Comparison of ENCODE assay signal across 1 cellular context in genomic region chr16:10895053-10895946, GRCh38.
A peak's percentile ranks its signal among the peaks of the same experiment; 100 is the strongest.
TF ChIP-seq lines count a peak whose summit lies in the region.

No MANE protein-coding gene starts in this region.

TF ChIP-seq in HepG2, 621 proteins besides CTCF, POLR2A, EP300 and RAD21 (continued from another document and continues in another):
- TF ChIP-seq PREB (CRISPR knock-in tag; IDR thresholded peaks at IDR 0.05) (peak; percentile 89; the same call in 1 of the 2 replicates), SMAD9 (CRISPR knock-in tag; IDR thresholded peaks at IDR 0.05) (no peak), ZNF343 (CRISPR knock-in tag; IDR thresholded peaks at IDR 0.05) (peak; percentile 58; the same call in 1 of the 2 replicates), ZNF83 (CRISPR knock-in tag; IDR thresholded peaks at IDR 0.05; ENCODE audit: borderline replicate concordance) (peak; percentile 98), ZNF776 (CRISPR knock-in tag; IDR thresholded peaks at IDR 0.05) (no peak; the same call in 1 of the 2 replicates), ZNF883 (CRISPR knock-in tag; IDR thresholded peaks at IDR 0.05; ENCODE audit: not compliant biosample characterization) (peak; percentile 94), ZNF720 (CRISPR knock-in tag; IDR thresholded peaks at IDR 0.05) (no peak), ZNF138 (CRISPR knock-in tag; IDR thresholded peaks at IDR 0.05; ENCODE audit: low read depth) (peak; percentile 91; the same call in 1 of the 2 replicates), ZNF564 (CRISPR knock-in tag; IDR thresholded peaks at IDR 0.05) (0 out of 2 replicates have a peak, but pooled peaks have one; percentile 69), HOXA9 (CRISPR knock-in tag; IDR thresholded peaks at IDR 0.05; ENCODE audit: borderline replicate concordance) (peak; percentile 90), TERF1 (CRISPR knock-in tag; IDR thresholded peaks at IDR 0.05) (no peak), FOXM1 (CRISPR knock-in tag; IDR thresholded peaks at IDR 0.05) (peak; percentile 92; the same call in 1 of the 2 replicates), XRCC5 (optimal IDR thresholded peaks at IDR 0.05; ENCODE audit: low read length) (peak; percentile 78), CBX1 (IDR thresholded peaks at IDR 0.05; ENCODE audit: low read depth) (no peak), ZNF414 (CRISPR knock-in tag; IDR thresholded peaks at IDR 0.05) (no peak), TFE3 (CRISPR knock-in tag; IDR thresholded peaks at IDR 0.05) (peak; percentile 90), HNRNPUL1 (IDR thresholded peaks at IDR 0.05; ENCODE audit: low read depth, low read length) (no peak), ZNF225 (CRISPR knock-in tag; IDR thresholded peaks at IDR 0.05) (peak; percentile 98), MTA3 (CRISPR knock-in tag; IDR thresholded peaks at IDR 0.05) (no peak), SATB2 (CRISPR knock-in tag; IDR thresholded peaks at IDR 0.05) (peak; percentile 84; the same call in 1 of the 2 replicates), FOXJ3 (CRISPR knock-in tag; IDR thresholded peaks at IDR 0.05; ENCODE audit: borderline replicate concordance) (no peak), ZBTB43 (CRISPR knock-in tag; conservative IDR thresholded peaks at IDR 0.05) (0 out of 2 replicates have a peak, but pooled peaks have one; percentile 78), ATF6 (CRISPR knock-in tag; conservative IDR thresholded peaks at IDR 0.05) (peak; percentile 97; the same call in 1 of the 2 replicates), HMGXB4 (CRISPR knock-in tag; IDR thresholded peaks at IDR 0.05; ENCODE audit: borderline replicate concordance in 1 of 2, low read depth in 1 of 2) (peak in 1 of 2 experiments; percentile 63; a peak in 1 of 4 replicates), ZNF768 (CRISPR knock-in tag; IDR thresholded peaks at IDR 0.05) (peak; percentile 57; the same call in 1 of the 2 replicates), ZFP41 (CRISPR knock-in tag; IDR thresholded peaks at IDR 0.05; ENCODE audit: borderline replicate concordance) (peak; percentile 83; the same call in 1 of the 2 replicates), JARID2 (CRISPR knock-in tag; IDR thresholded peaks at IDR 0.05; ENCODE audit: insufficient replicate concordance) (no peak), ZNF205 (CRISPR knock-in tag; IDR thresholded peaks at IDR 0.05) (peak; percentile 58; the same call in 1 of the 2 replicates), PLSCR1 (CRISPR knock-in tag; IDR thresholded peaks at IDR 0.05; ENCODE audit: borderline replicate concordance) (0 out of 2 replicates have a peak, but pooled peaks have one; percentile 70), ZNF792 (CRISPR knock-in tag; IDR thresholded peaks at IDR 0.05) (peak; percentile 97), TOE1 (CRISPR knock-in tag; IDR thresholded peaks at IDR 0.05) (peak; percentile 62; the same call in 1 of the 2 replicates), FOXP4 (CRISPR knock-in tag; IDR thresholded peaks at IDR 0.05) (peak; percentile 52; the same call in 1 of the 2 replicates), TAF1 (CRISPR knock-in tag; IDR thresholded peaks at IDR 0.05) (no peak), KDM3A (CRISPR knock-in tag; IDR thresholded peaks at IDR 0.05; ENCODE audit: low read depth) (0 out of 2 replicates have a peak, but pooled peaks have one; percentile 35), BRD4 (CRISPR knock-in tag; IDR thresholded peaks at IDR 0.05) (no peak), ZNF749 (CRISPR knock-in tag; IDR thresholded peaks at IDR 0.05; ENCODE audit: borderline replicate concordance) (peak; percentile 97), AHR (CRISPR knock-in tag; IDR thresholded peaks at IDR 0.05) (peak; percentile 96), SNAPC4 (CRISPR knock-in tag; IDR thresholded peaks at IDR 0.05) (peak; percentile 50; the same call in 1 of the 2 replicates), PBX3 (CRISPR knock-in tag; IDR thresholded peaks at IDR 0.05; ENCODE audit: borderline replicate concordance) (peak; percentile 85), HNRNPH1 (optimal IDR thresholded peaks at IDR 0.05; ENCODE audit: low read depth, low read length) (no peak)
